In genomic region chr19:1250374-1251232, GRCh38 we compare ENCODE assay signal across 1 cellular context.
TF ChIP-seq lines count a peak whose summit lies in the region.

No MANE protein-coding gene starts in this region.

TF ChIP-seq in SK-N-SH treated with all-trans-retinoic acid at 6 μM for 48 hours, 23 proteins besides CTCF, POLR2A, EP300 and RAD21 (continued from another document):
- TF ChIP-seq SNAI2 (CRISPR knock-in tag; IDR thresholded peaks at IDR 0.05): no peak
- TF ChIP-seq, protein P1, sequence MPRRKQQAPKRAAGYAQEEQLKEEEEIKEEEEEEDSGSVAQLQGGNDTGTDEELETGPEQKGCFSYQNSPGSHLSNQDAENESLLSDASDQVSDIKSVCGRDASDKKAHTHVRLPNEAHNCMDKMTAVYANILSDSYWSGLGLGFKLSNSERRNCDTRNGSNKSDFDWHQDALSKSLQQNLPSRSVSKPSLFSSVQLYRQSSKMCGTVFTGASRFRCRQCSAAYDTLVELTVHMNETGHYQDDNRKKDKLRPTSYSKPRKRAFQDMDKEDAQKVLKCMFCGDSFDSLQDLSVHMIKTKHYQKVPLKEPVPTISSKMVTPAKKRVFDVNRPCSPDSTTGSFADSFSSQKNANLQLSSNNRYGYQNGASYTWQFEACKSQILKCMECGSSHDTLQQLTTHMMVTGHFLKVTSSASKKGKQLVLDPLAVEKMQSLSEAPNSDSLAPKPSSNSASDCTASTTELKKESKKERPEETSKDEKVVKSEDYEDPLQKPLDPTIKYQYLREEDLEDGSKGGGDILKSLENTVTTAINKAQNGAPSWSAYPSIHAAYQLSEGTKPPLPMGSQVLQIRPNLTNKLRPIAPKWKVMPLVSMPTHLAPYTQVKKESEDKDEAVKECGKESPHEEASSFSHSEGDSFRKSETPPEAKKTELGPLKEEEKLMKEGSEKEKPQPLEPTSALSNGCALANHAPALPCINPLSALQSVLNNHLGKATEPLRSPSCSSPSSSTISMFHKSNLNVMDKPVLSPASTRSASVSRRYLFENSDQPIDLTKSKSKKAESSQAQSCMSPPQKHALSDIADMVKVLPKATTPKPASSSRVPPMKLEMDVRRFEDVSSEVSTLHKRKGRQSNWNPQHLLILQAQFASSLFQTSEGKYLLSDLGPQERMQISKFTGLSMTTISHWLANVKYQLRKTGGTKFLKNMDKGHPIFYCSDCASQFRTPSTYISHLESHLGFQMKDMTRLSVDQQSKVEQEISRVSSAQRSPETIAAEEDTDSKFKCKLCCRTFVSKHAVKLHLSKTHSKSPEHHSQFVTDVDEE (CRISPR knock-in tag; IDR thresholded peaks at IDR 0.05): no peak
- TF ChIP-seq CREB5 (CRISPR knock-in tag; IDR thresholded peaks at IDR 0.05; ENCODE audit: low read depth): no peak
- TF ChIP-seq ISL1 (CRISPR knock-in tag; IDR thresholded peaks at IDR 0.05): no peak
- TF ChIP-seq OSR1 (CRISPR knock-in tag; IDR thresholded peaks at IDR 0.05): no peak
- TF ChIP-seq ZNF8 (CRISPR knock-in tag; IDR thresholded peaks at IDR 0.05): no peak
- TF ChIP-seq CSRNP3 (CRISPR knock-in tag; IDR thresholded peaks at IDR 0.05): no peak
